ENCODE assay signal across 8 cellular contexts in the genomic region with DNA sequence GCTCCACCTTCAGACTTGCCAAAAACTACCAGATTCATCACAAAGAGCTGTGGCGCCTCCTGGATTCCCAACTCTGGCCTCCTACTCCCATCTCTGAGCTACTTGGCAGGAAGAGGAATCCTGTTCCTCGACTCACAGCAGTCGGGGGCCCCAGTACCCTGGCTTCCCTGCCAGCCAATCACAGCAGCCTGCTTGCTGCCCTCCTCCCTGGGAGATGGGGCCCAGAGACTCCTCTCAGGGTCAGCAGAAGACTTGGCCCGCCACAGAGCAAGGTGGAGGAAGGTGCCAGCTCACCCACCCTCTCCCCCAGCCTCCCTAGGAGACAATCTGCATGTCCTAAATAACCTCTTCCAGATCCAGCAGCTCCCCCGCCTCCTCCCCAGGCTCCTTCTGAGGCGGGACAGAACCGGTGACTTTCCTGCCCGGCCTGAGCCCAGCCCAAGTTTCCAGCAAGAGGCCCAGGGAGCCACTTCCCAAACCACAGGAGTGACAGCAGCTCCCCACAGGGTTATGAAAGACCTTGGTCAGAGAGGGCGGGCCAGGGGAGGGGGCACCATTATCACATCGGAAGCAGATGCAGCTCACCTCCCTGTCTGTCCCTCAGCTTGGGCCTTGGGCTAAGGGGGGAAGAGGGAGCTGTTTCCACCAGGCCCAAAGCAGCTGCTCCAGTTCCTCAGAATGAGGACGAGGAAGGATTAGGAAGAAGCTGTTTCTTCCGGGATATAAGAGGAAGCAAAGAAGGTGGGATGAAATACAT. TPM values are rescaled to one million over a fixed set of nuclear protein-coding genes. Genes with fewer than 3 reads are reported as not detected.
DNase-seq lines count a peak whose midpoint lies in the region; ATAC-seq, FAIRE-seq and TF ChIP-seq lines count a peak whose summit lies in the region.

No MANE protein-coding gene starts in this region.

- DNase-seq in A549 (ENCODE audit: low read depth in 1 of 2, low spot score in 1 of 2), result no peak
- peak; percentile 97 for DNase-seq in HL-60 (ENCODE audit: low read depth in 1 of 2, low spot score in 1 of 2)
- DNase-seq in activated CD4-positive, alpha-beta T cell treated with anti-CD3 and anti-CD28 coated beads, Interleukin-2, amount 50 U/mL, for 1 hour, result peak; percentile 2
- DNase-seq in fibroblast of villous mesenchyme (ENCODE audit: low read depth), result peak; percentile 85
- DNase-seq in osteocyte (ENCODE audit: extremely low spot score, unreplicated experiment), result no peak
- no peak for DNase-seq in mesenteric fat pad (ENCODE audit: low spot score)
- no peak for DNase-seq in GM10248 (ENCODE audit: extremely low spot score)

- H3K4me2 ChIP-seq in A549, result peak overlapping the region; percentile 98

- WGBS in A549 (ENCODE audit: missing lambda C conversion rate), result 30% methylated on average over 4 of the region's 12 CpGs

- peak overlapping the region; percentile 81 for H3K4me3 Mint-ChIP-seq in osteocyte (ENCODE audit: unreplicated experiment)

- H3K9me3 ChIP-seq in A549, result no peaks in the 10 kb centered on the region

- H3K27me3 ChIP-seq in HL-60 (ENCODE audit: insufficient read depth, poor library complexity, severe bottlenecking), result no peaks in the 10 kb centered on the region

- no peaks in the 10 kb centered on the region for H3K27me3 Mint-ChIP-seq in osteocyte (ENCODE audit: unreplicated experiment)

- peaks cover 77% of the 10 kb centered on the region for H3K4me1 ChIP-seq in A549

- peak overlapping the region; percentile 93 to 99 for H3K27ac ChIP-seq in A549
- H3K27ac ChIP-seq in HL-60 (replicated peaks), result peak overlapping the region; percentile 84

- CTCF ChIA-PET in A549 (lab: Yijun Ruan, JAX), result interaction anchor here (0.6 to 18.6 kb wide), 9 partner anchors 9 to 152 kb away, joined by 3 to 191 read pairs (median 9); partner anchors contain the start of genes BYSL, MED20, TAF8 and TOMM6
- CTCF ChIA-PET in GM10248 (lab: Yijun Ruan, JAX), result interaction anchor here (1.0 to 6.8 kb wide), 8 partner anchors 10 to 152 kb away, joined by 3 to 57 read pairs (median 13); partner anchors contain the start of genes BYSL, MED20 and TOMM6

- TF ChIP-seq POLR2A in A549 (IDR thresholded peaks at IDR 0.05; ENCODE audit: low read length), result no peak

- ATAC-seq in A549 (no peak), GM21447 (IDR thresholded peaks at IDR 0.05; ENCODE audit: unreplicated experiment) (no peak)

- H3K4me3 ChIP-seq in A549 (peak overlapping the region; percentile 87), HL-60 (replicated peaks; ENCODE audit: insufficient read depth, low read length) (peak overlapping the region; percentile 94), fibroblast of villous mesenchyme (ENCODE audit: low read depth, low read length) (peak overlapping the region; percentile 72)

- POLR2A ChIA-PET in A549 (lab: Yijun Ruan, JAX) (interaction anchor here (0.9 to 3.3 kb wide), 5 partner anchors 18 to 109 kb away, joined by 3 to 14 read pairs (median 3); partner anchors contain the start of genes BYSL and MED20), GM10248 (lab: Yijun Ruan, JAX) (no interaction called here)

- TF ChIP-seq RAD21 in A549 (conservative IDR thresholded peaks at IDR 0.05 in 1 of 2, IDR thresholded peaks at IDR 0.05 in 1 of 2), result no peak

- TF ChIP-seq EP300 in A549 (IDR thresholded peaks at IDR 0.05), result no peak

- peaks cover 8% of the 10 kb centered on the region for H3K36me3 Mint-ChIP-seq in osteocyte (ENCODE audit: unreplicated experiment)

- FAIRE-seq in A549 (lab: Jason Lieb, UNC), result no peak

- H3K4me1 Mint-ChIP-seq in osteocyte (ENCODE audit: unreplicated experiment), result peaks cover 37% of the 10 kb centered on the region

- H3K27ac Mint-ChIP-seq in osteocyte (ENCODE audit: unreplicated experiment), result peak overlapping the region; percentile 51

- no peak for TF ChIP-seq CTCF in A549 (IDR thresholded peaks at IDR 0.05)
- TF ChIP-seq CTCF in HL-60 (IDR thresholded peaks at IDR 0.05; ENCODE audit: insufficient read depth, low read length), result no peak
- TF ChIP-seq CTCF in fibroblast of villous mesenchyme (IDR thresholded peaks at IDR 0.05; ENCODE audit: insufficient read depth, low read depth, low read length), result no peak
- no peak for TF ChIP-seq CTCF in osteocyte (IDR thresholded peaks at IDR 0.05)
- no peak for TF ChIP-seq CTCF in GM10248 (IDR thresholded peaks at IDR 0.05; ENCODE audit: control extremely low read depth, extremely low read depth, low read depth, missing control alignments)

- no peaks in the 10 kb centered on the region for H3K9me3 Mint-ChIP-seq in osteocyte (ENCODE audit: unreplicated experiment)

TF ChIP-seq in A549, 52 proteins besides CTCF, POLR2A, EP300 and RAD21 (continues in another document):
- TF ChIP-seq RFX5 (IDR thresholded peaks at IDR 0.05) (no peak), BCL3 (IDR thresholded peaks at IDR 0.05) (no peak), POLR2AphosphoS2 (conservative IDR thresholded peaks at IDR 0.05; ENCODE audit: low read length) (no peak), FOSB (CRISPR knock-in tag; IDR thresholded peaks at IDR 0.05) (no peak), CEBPB (IDR thresholded peaks at IDR 0.05) (no peak), TP53 (CRISPR knock-in tag; IDR thresholded peaks at IDR 0.05) (no peak), ZFP36 (IDR thresholded peaks at IDR 0.05; ENCODE audit: borderline replicate concordance, partially characterized antibody) (no peak), JUNB (IDR thresholded peaks at IDR 0.05) (no peak), CBX8 (IDR thresholded peaks at IDR 0.05) (no peak)
- TF ChIP-seq, protein P1, sequence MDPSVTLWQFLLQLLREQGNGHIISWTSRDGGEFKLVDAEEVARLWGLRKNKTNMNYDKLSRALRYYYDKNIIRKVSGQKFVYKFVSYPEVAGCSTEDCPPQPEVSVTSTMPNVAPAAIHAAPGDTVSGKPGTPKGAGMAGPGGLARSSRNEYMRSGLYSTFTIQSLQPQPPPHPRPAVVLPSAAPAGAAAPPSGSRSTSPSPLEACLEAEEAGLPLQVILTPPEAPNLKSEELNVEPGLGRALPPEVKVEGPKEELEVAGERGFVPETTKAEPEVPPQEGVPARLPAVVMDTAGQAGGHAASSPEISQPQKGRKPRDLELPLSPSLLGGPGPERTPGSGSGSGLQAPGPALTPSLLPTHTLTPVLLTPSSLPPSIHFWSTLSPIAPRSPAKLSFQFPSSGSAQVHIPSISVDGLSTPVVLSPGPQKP (IDR thresholded peaks at IDR 0.05; ENCODE audit: low read depth, low read length), result no peak

RNA-seq across cellular contexts. Expression of gene CCND3, which starts 2.3 kb away (rescaled TPM):
- polyA plus RNA-seq in A549 (2011; rRNA removed) (112 TPM in 2 replicates), A549 (2017; fragmentation: RNase III; extraction: RNeasy Plus Mini Kit Qiagen cat#74134 plus additional on column Dnase treatment) (213 to 228 TPM (median 215 TPM) in 3 replicates)
- 233 and 294 TPM in 2 replicates for polyA plus RNA-seq in A549 (2012; cell fraction: cytosol; rRNA removed)
- 237 and 312 TPM in 2 replicates for polyA plus RNA-seq in A549 (2012; cell fraction: nucleus; rRNA removed)
- polyA minus RNA-seq in A549 (2011; rRNA and poly(A)+ RNA removed), result 107 and 161 TPM in 2 replicates
- total RNA-seq in fibroblast of villous mesenchyme (25.8 and 42.3 TPM in 2 replicates), osteocyte (82.7 and 91.2 TPM in 2 replicates), mesenteric fat pad (104 TPM)

RNA-seq across cellular contexts. Expression of gene BYSL, which starts 18.0 kb away (rescaled TPM):
- polyA plus RNA-seq in A549 (2011; rRNA removed), result 28.8 and 38.7 TPM in 2 replicates
- polyA plus RNA-seq in A549 (2012; cell fraction: cytosol; rRNA removed), result 51.6 and 57.2 TPM in 2 replicates
- polyA plus RNA-seq in A549 (2012; cell fraction: nucleus; rRNA removed), result 60.1 and 67.8 TPM in 2 replicates
- 60.9 to 66.9 TPM (median 61.8 TPM) in 3 replicates for polyA plus RNA-seq in A549 (2017; fragmentation: RNase III; extraction: RNeasy Plus Mini Kit Qiagen cat#74134 plus additional on column Dnase treatment)
- 40.0 and 41.5 TPM in 2 replicates for polyA minus RNA-seq in A549 (2011; rRNA and poly(A)+ RNA removed)
- total RNA-seq in fibroblast of villous mesenchyme, result 13.2 and 20.7 TPM in 2 replicates
- 20.2 and 22.7 TPM in 2 replicates for total RNA-seq in osteocyte
- total RNA-seq in mesenteric fat pad, result 31.1 TPM

RNA-seq across cellular contexts. Expression of gene MED20, which starts 18.3 kb away (rescaled TPM):
- polyA plus RNA-seq in A549 (2011; rRNA removed), result 29.3 and 32.9 TPM in 2 replicates
- 17.7 and 19.1 TPM in 2 replicates for polyA plus RNA-seq in A549 (2012; cell fraction: cytosol; rRNA removed)
- 15.8 and 17.8 TPM in 2 replicates for polyA plus RNA-seq in A549 (2012; cell fraction: nucleus; rRNA removed)
- 18.4 to 21.0 TPM (median 19.0 TPM) in 3 replicates for polyA plus RNA-seq in A549 (2017; fragmentation: RNase III; extraction: RNeasy Plus Mini Kit Qiagen cat#74134 plus additional on column Dnase treatment)
- polyA minus RNA-seq in A549 (2011; rRNA and poly(A)+ RNA removed), result 34.0 and 36.5 TPM in 2 replicates
- 31.9 and 40.2 TPM in 2 replicates for total RNA-seq in fibroblast of villous mesenchyme
- total RNA-seq in osteocyte, result 24.3 and 30.0 TPM in 2 replicates
- 16.5 TPM for total RNA-seq in mesenteric fat pad

RNA-seq across cellular contexts. Expression of gene USP49, which starts 44.1 kb away (rescaled TPM):
- polyA plus RNA-seq in A549 (2011; rRNA removed) (2.9 TPM in 2 replicates), A549 (2017; fragmentation: RNase III; extraction: RNeasy Plus Mini Kit Qiagen cat#74134 plus additional on column Dnase treatment) (3.6 to 4.3 TPM (median 4.1 TPM) in 3 replicates)
- polyA plus RNA-seq in A549 (2012; cell fraction: cytosol; rRNA removed), result 1.0 and 1.7 TPM in 2 replicates
- polyA plus RNA-seq in A549 (2012; cell fraction: nucleus; rRNA removed), result 5.2 and 6.1 TPM in 2 replicates
- 2.1 and 2.6 TPM in 2 replicates for polyA minus RNA-seq in A549 (2011; rRNA and poly(A)+ RNA removed)
- total RNA-seq in fibroblast of villous mesenchyme (2.3 and 3.0 TPM in 2 replicates), osteocyte (5.2 and 5.4 TPM in 2 replicates), mesenteric fat pad (8.3 TPM)

Comparison
In these comparisons a context has a peak if more than half of its experiments do, and no peak if none do; other contexts are left out.
1. DNase-seq: peak in HL-60 (2 of 2), activated CD4-positive, alpha-beta T cell treated with anti-CD3 and anti-CD28 coated beads, Interleukin-2, amount 50 U/mL, for 1 hour (single experiment) and fibroblast of villous mesenchyme (single experiment); none in A549 (0 of 2), osteocyte (single experiment), mesenteric fat pad (single experiment) and GM10248 (single experiment).
2. Peak in every context shown above with its lines, with median percentiles within 50 percentile points of each other: H3K4me3 ChIP-seq.